Comparison of ENCODE assay signal across 1 cellular context in genomic region chr10:102452672-102453340, GRCh38.
TF ChIP-seq lines count a peak whose summit lies in the region.

No MANE protein-coding gene starts in this region.

TF ChIP-seq in A549, 52 proteins besides CTCF, POLR2A, EP300 and RAD21 (continued from another document):
- TF ChIP-seq NFE2L2 (conservative IDR thresholded peaks at IDR 0.05; ENCODE audit: low read length): no peak
